ENCODE assay signal across 25 cellular contexts in genomic region chr14:85482549-85482948, GRCh38. TPM values are rescaled to one million over a fixed set of nuclear protein-coding genes. Genes with fewer than 3 reads are reported as not detected.
DNase-seq lines count a peak whose midpoint lies in the region; ATAC-seq, FAIRE-seq and TF ChIP-seq lines count a peak whose summit lies in the region.
"Had no signal": no experiment of that assay in that cellular context is flagged by ENCODE, and none has a peak within 500 bp of the region (broad histone marks: within the 10 kb centered on the region; RNA-seq: fewer than 3 reads in every experiment).

No MANE protein-coding gene starts in this region.

- H4K20me1 ChIP-seq in astrocyte (ENCODE audit: insufficient read depth, low read length), result no peaks in the 10 kb centered on the region

- no peaks in the 10 kb centered on the region for H3K27me3 Mint-ChIP-seq in astrocyte (ENCODE audit: low read depth, unreplicated experiment)
- peaks cover 0 to 2% (median 0%) of the 10 kb centered on the region in 3 donors for H3K27me3 Mint-ChIP-seq in CD14-positive monocyte (ENCODE audit: low read depth in 3 of 3)
- H3K27me3 Mint-ChIP-seq: CD4-positive, alpha-beta T cell had no signal

- H3K4me3 ChIP-seq in astrocyte (ENCODE audit: insufficient read depth, low read depth, low read length) (no peak overlapping the region), left lung (no peak overlapping the region), retinal pigment epithelial cell (ENCODE audit: low read length) (no peak overlapping the region)
- H3K4me3 ChIP-seq: SK-N-MC had no signal

- no peak overlapping the region for H2AFZ ChIP-seq in astrocyte (ENCODE audit: low read depth, low read length)

- H3K4me3 Mint-ChIP-seq in astrocyte (ENCODE audit: unreplicated experiment), result no peak overlapping the region
- H3K4me3 Mint-ChIP-seq in CD14-positive monocyte, result no peak overlapping the region
- H3K4me3 Mint-ChIP-seq: CD4-positive, alpha-beta T cell; H9 had no signal

- H3K27ac Mint-ChIP-seq in astrocyte (ENCODE audit: unreplicated experiment) (no peak overlapping the region), CD14-positive monocyte (no peak overlapping the region)
- H3K27ac Mint-ChIP-seq: CD4-positive, alpha-beta T cell; H9 had no signal

- no peak overlapping the region for H3K4me2 ChIP-seq in astrocyte (ENCODE audit: low read length)

- intact Hi-C loops in left lung (cut with DNase I) (no loop called here), CD14-positive monocyte (cut with micrococcal nuclease) (no loop called here)

- no peaks in the 10 kb centered on the region for H3K79me2 ChIP-seq in astrocyte (ENCODE audit: insufficient read depth, low read length)

- H3K27ac ChIP-seq in astrocyte (ENCODE audit: low read depth, low read length), result no peak overlapping the region
- H3K27ac ChIP-seq in left lung, result no peak overlapping the region
- H3K27ac ChIP-seq: HL-60 had no signal

- no peaks in the 10 kb centered on the region for H3K4me1 Mint-ChIP-seq in astrocyte (ENCODE audit: low read depth, unreplicated experiment)
- H3K4me1 Mint-ChIP-seq in CD14-positive monocyte, result no peaks in the 10 kb centered on the region
- H3K4me1 Mint-ChIP-seq: H9 had no signal

- H3K27me3 ChIP-seq in astrocyte (ENCODE audit: insufficient read depth, low read length), result no peaks in the 10 kb centered on the region
- no peaks in the 10 kb centered on the region for H3K27me3 ChIP-seq in left lung
- H3K27me3 ChIP-seq: BE2C had no signal

- H3K9me3 ChIP-seq in astrocyte (ENCODE audit: insufficient read depth, low read depth, low read length) (no peaks in the 10 kb centered on the region), left lung (peaks cover 0 to 2% of the 10 kb centered on the region in 2 donors)
- H3K9me3 ChIP-seq: BE2C had no signal

- TF ChIP-seq CTCF in astrocyte (IDR thresholded peaks at IDR 0.05; ENCODE audit: insufficient read depth, low read depth, low read length), result no peak
- TF ChIP-seq CTCF in left lung (IDR thresholded peaks at IDR 0.05), result no peak
- TF ChIP-seq CTCF in retinal pigment epithelial cell (conservative IDR thresholded peaks at IDR 0.05; ENCODE audit: low read depth, low read length), result no peak
- TF ChIP-seq CTCF in CD14-positive monocyte (IDR thresholded peaks at IDR 0.05), result no peak

- TF ChIP-seq POLR2A in GM18505 (IDR thresholded peaks at IDR 0.05; ENCODE audit: borderline replicate concordance, extremely low read depth, insufficient read depth, insufficient read length), result no peak

- H3K36me3 ChIP-seq in astrocyte (ENCODE audit: insufficient read depth, low read length) (no peaks in the 10 kb centered on the region), left lung (no peaks in the 10 kb centered on the region)
- H3K36me3 ChIP-seq: BE2C had no signal

- peak; percentile 73 for FAIRE-seq in astrocyte (lab: Jason Lieb, UNC)
- FAIRE-seq: GM12892, HTR-8/SVneo had no signal

- H3K9ac ChIP-seq in astrocyte (ENCODE audit: low read length), result no peak overlapping the region

- peak; percentile 76 for ATAC-seq in left lung
- no peak for ATAC-seq in GM18505 (IDR thresholded peaks at IDR 0.05; ENCODE audit: unreplicated experiment)

- H3K36me3 Mint-ChIP-seq in astrocyte (ENCODE audit: low read depth, unreplicated experiment) (peaks cover 2% of the 10 kb centered on the region), CD14-positive monocyte (no peaks in the 10 kb centered on the region)

- H3K4me1 ChIP-seq in astrocyte (ENCODE audit: insufficient read depth, low read length) (peaks cover 6% of the 10 kb centered on the region), left lung (no peaks in the 10 kb centered on the region)
- H3K4me1 ChIP-seq: BE2C had no signal

- H3K9me3 Mint-ChIP-seq in astrocyte (ENCODE audit: unreplicated experiment) (peaks cover 4% of the 10 kb centered on the region), CD14-positive monocyte (peaks cover 0 to 4% (median 0%) of the 10 kb centered on the region in 7 donors)
- H3K9me3 Mint-ChIP-seq: H9 had no signal

- DNase-seq in DMS53 (lab: John Stamatoyannopoulos, UW) (peak; percentile 51), astrocyte (ENCODE audit: low read depth) (no peak), left lung (no peak), retinal pigment epithelial cell (ENCODE audit: low read depth) (peak; percentile 39), COLO668 (lab: John Stamatoyannopoulos, UW; ENCODE audit: unreplicated experiment) (no peak), NCI-H2171 treated with DMSO at 0.1 percent for 48 hours (lab: John Stamatoyannopoulos, UW) (no peak), CD14-positive monocyte (ENCODE audit: low spot score) (no peak)
- DNase-seq: BE2C; CD4-positive, alpha-beta T cell; DMS79; H9; MM.1S; NCI-H1092; NCI-H1436 treated with DMSO at 0.1 percent for 48 hours; NCI-H2029; NCI-H2171; NCI-H446; NK-92 treated with Interleukin-12 subunit alpha and Interleukin-12 subunit beta, amount 100 ng/mL, for 24 hours; SHP77 had no signal

RNA-seq across cellular contexts. Expression of gene FLRT2, which starts 47.4 kb away (rescaled TPM):
- 171 and 227 TPM in 2 replicates for total RNA-seq in astrocyte
- 10 to 100 TPM; 19.1 to 24.3 TPM for total RNA-seq in left lung
- polyA plus RNA-seq in CD14-positive monocyte, result not detected
- total RNA-seq: CD4-positive, alpha-beta T cell; OCI-LY7 had no signal

Comparison
In these comparisons a context has a peak if more than half of its experiments do, and no peak if none do; other contexts are left out.
1. DNase-seq: peak in DMS53 (single experiment) and retinal pigment epithelial cell (single experiment); none in astrocyte (single experiment), left lung (0 of 2), COLO668 (single experiment), NCI-H2171 treated with DMSO at 0.1 percent for 48 hours (single experiment) and CD14-positive monocyte (single experiment).